Comparison of ENCODE assay signal across 10 cellular contexts in genomic region chr16:84922351-84923135, GRCh38.
A peak's percentile ranks its signal among the peaks of the same experiment; 100 is the strongest.
DNase-seq lines count a peak whose midpoint lies in the region; ATAC-seq and TF ChIP-seq lines count a peak whose summit lies in the region.
"Had no signal": no experiment of that assay in that cellular context is flagged by ENCODE, and none has a peak within 500 bp of the region (broad histone marks: within the 10 kb centered on the region; RNA-seq: fewer than 3 reads in every experiment).

No MANE protein-coding gene starts in this region.

- H3K27ac Mint-ChIP-seq in activated naive CD4-positive, alpha-beta T cell treated with anti-CD3 and anti-CD28 coated beads, Interleukin-2, amount 50 U/mL, for 72 hours, result no peak overlapping the region
- no peak overlapping the region for H3K27ac Mint-ChIP-seq in Caco-2 (ENCODE audit: unreplicated experiment)

- peak; percentile 56 for ATAC-seq in SK-N-SH treated with all-trans-retinoic acid at 6 μM for 48 hours
- ATAC-seq in activated naive CD4-positive, alpha-beta T cell treated with anti-CD3 and anti-CD28 coated beads, Interleukin-2, amount 50 U/mL, for 72 hours, result no peak

- intact Hi-C loops in left ventricle myocardium inferior (cut with micrococcal nuclease), result no loop called here
- intact Hi-C loops in Caco-2 (cut with micrococcal nuclease; ENCODE audit: unreplicated experiment), result no loop called here

- H3K9ac ChIP-seq in parathyroid adenoma, result no peak overlapping the region

- no peak overlapping the region for H2AFZ ChIP-seq in parathyroid adenoma

- H3K4me1 ChIP-seq in left ventricle myocardium inferior (peaks cover 50% of the 10 kb centered on the region), parathyroid adenoma (no peaks in the 10 kb centered on the region), Caco-2 (peaks cover 16% of the 10 kb centered on the region)

- POLR2A ChIA-PET in Caco-2 (lab: Charles Lee), result no interaction called here

- no peaks in the 10 kb centered on the region for H3K9me3 ChIP-seq in left ventricle myocardium inferior (replicated peaks)
- H3K9me3 ChIP-seq in parathyroid adenoma (ENCODE audit: control insufficient read depth, low read length), result no peaks in the 10 kb centered on the region
- no peaks in the 10 kb centered on the region for H3K9me3 ChIP-seq in WERI-Rb-1 (ENCODE audit: severe bottlenecking)
- no peaks in the 10 kb centered on the region for H3K9me3 ChIP-seq in Caco-2

- no TSS peak for BruUV-seq in Caco-2 (replicated peaks; lab: Mats Ljungman, UMichigan)

- peaks cover 8% of the 10 kb centered on the region for H3K4me1 Mint-ChIP-seq in Caco-2 (ENCODE audit: low read depth, unreplicated experiment)

- H3K36me3 Mint-ChIP-seq in activated naive CD4-positive, alpha-beta T cell treated with anti-CD3 and anti-CD28 coated beads, Interleukin-2, amount 50 U/mL, for 72 hours, result no peaks in the 10 kb centered on the region
- H3K36me3 Mint-ChIP-seq in Caco-2 (ENCODE audit: insufficient read depth, unreplicated experiment), result no peaks in the 10 kb centered on the region

- peaks cover 13% of the 10 kb centered on the region for H3K27me3 ChIP-seq in left ventricle myocardium inferior (ENCODE audit: low read depth)
- no peaks in the 10 kb centered on the region for H3K27me3 ChIP-seq in parathyroid adenoma (ENCODE audit: control insufficient read depth, insufficient read depth, low read length)
- H3K27me3 ChIP-seq in WERI-Rb-1 (ENCODE audit: insufficient read depth, low read depth, severe bottlenecking), result no peaks in the 10 kb centered on the region
- no peaks in the 10 kb centered on the region for H3K27me3 ChIP-seq in Caco-2 (replicated peaks; ENCODE audit: control insufficient read depth, insufficient read depth, low read length)

- TF ChIP-seq CTCF in left ventricle myocardium inferior (IDR thresholded peaks at IDR 0.05; ENCODE audit: borderline replicate concordance) (no peak), parathyroid adenoma (IDR thresholded peaks at IDR 0.05) (no peak), WERI-Rb-1 (IDR thresholded peaks at IDR 0.05; ENCODE audit: low read depth, low read length) (no peak), Caco-2 (IDR thresholded peaks at IDR 0.05; ENCODE audit: insufficient read depth in 1 of 2, low read depth in 1 of 2, low read length in 1 of 2, severe bottlenecking in 1 of 2, unreplicated experiment in 1 of 2) (no peak)

- peaks cover 6% of the 10 kb centered on the region for H3K27me3 Mint-ChIP-seq in Caco-2 (ENCODE audit: insufficient read depth, unreplicated experiment)

- no peak overlapping the region for H3K4me3 Mint-ChIP-seq in Caco-2 (ENCODE audit: unreplicated experiment)

- H3K9me3 Mint-ChIP-seq in activated naive CD4-positive, alpha-beta T cell treated with anti-CD3 and anti-CD28 coated beads, Interleukin-2, amount 50 U/mL, for 72 hours, result no peaks in the 10 kb centered on the region
- H3K9me3 Mint-ChIP-seq in Caco-2 (ENCODE audit: unreplicated experiment), result no peaks in the 10 kb centered on the region

- no peak overlapping the region for H3K4me2 ChIP-seq in parathyroid adenoma (ENCODE audit: low read length)

- H3K4me3 ChIP-seq in left ventricle myocardium inferior (no peak overlapping the region), parathyroid adenoma (ENCODE audit: low read depth, low read length) (no peak overlapping the region), WERI-Rb-1 (ENCODE audit: low read depth, low read length) (no peak overlapping the region), Caco-2 (ENCODE audit: low read depth, low read length) (no peak overlapping the region)

- H3K79me2 ChIP-seq in parathyroid adenoma, result no peaks in the 10 kb centered on the region

- H3K27ac ChIP-seq in left ventricle myocardium inferior (replicated peaks), result peak overlapping the region; percentile 93
- peak overlapping the region; percentile 29 for H3K27ac ChIP-seq in parathyroid adenoma
- no peak overlapping the region for H3K27ac ChIP-seq in WERI-Rb-1
- H3K27ac ChIP-seq: HL-60 had no signal

- CTCF ChIA-PET in Caco-2 (lab: Charles Lee), result interaction anchor here (0.8 kb wide), 1 partner anchor 48 kb away, joined by 3 read pairs; no protein-coding TSS in a partner anchor

- DNase-seq in DMS153 (lab: John Stamatoyannopoulos, UW), result peak; percentile 52
- DNase-seq in left ventricle myocardium inferior, result peak; percentile 90
- DNase-seq in activated naive CD4-positive, alpha-beta T cell treated with anti-CD3 and anti-CD28 coated beads, Interleukin-2, amount 50 U/mL, for 72 hours (ENCODE audit: low spot score in 2 of 2), result no peak
- DNase-seq in mesenteric fat pad (ENCODE audit: low spot score), result no peak
- no peak for DNase-seq in WERI-Rb-1
- no peak for DNase-seq in Caco-2
- DNase-seq: foreskin melanocyte had no signal

- no peaks in the 10 kb centered on the region for H3K36me3 ChIP-seq in left ventricle myocardium inferior
- H3K36me3 ChIP-seq in parathyroid adenoma (ENCODE audit: control insufficient read depth, insufficient read depth, low read length), result no peaks in the 10 kb centered on the region
- no peaks in the 10 kb centered on the region for H3K36me3 ChIP-seq in WERI-Rb-1
- no peaks in the 10 kb centered on the region for H3K36me3 ChIP-seq in Caco-2 (ENCODE audit: control insufficient read depth, insufficient read depth, low read length)

TF ChIP-seq in SK-N-SH treated with all-trans-retinoic acid at 6 μM for 48 hours, 23 proteins besides CTCF, POLR2A, EP300 and RAD21:
- TF ChIP-seq TSHZ2 (CRISPR knock-in tag; IDR thresholded peaks at IDR 0.05), result peak; percentile 87
- peak; percentile 92 for TF ChIP-seq TCF4 (CRISPR knock-in tag; IDR thresholded peaks at IDR 0.05; ENCODE audit: borderline replicate concordance)
- no peak for TF ChIP-seq TOX (CRISPR knock-in tag; IDR thresholded peaks at IDR 0.05; ENCODE audit: borderline replicate concordance)
- no peak for TF ChIP-seq ZFP30 (CRISPR knock-in tag; IDR thresholded peaks at IDR 0.05)

Comparison
In these comparisons a context has a peak if more than half of its experiments do, and no peak if none do; other contexts are left out.
1. DNase-seq: peak in DMS153 (single experiment) and left ventricle myocardium inferior (single experiment); none in activated naive CD4-positive, alpha-beta T cell treated with anti-CD3 and anti-CD28 coated beads, Interleukin-2, amount 50 U/mL, for 72 hours (0 of 2), mesenteric fat pad (single experiment), WERI-Rb-1 (single experiment) and Caco-2 (0 of 2).